In genomic region chr6:53302678-53303360, GRCh38 we compare ENCODE assay signal across 8 cellular contexts. TPM values are rescaled to one million over a fixed set of nuclear protein-coding genes. Genes with fewer than 3 reads are reported as not detected.
DNase-seq lines count a peak whose midpoint lies in the region; ATAC-seq and TF ChIP-seq lines count a peak whose summit lies in the region.

No MANE protein-coding gene starts in this region.

- H3K4me3 ChIP-seq in gastroesophageal sphincter (peak overlapping the region; percentile 5 to 10), smooth muscle cell (no peak overlapping the region)

- DNase-seq in HPDE6-E6E7 (ENCODE audit: extremely low spot score) (peak; percentile 73), WTC11 (ENCODE audit: low spot score) (no peak), smooth muscle cell (lab: John Stamatoyannopoulos, UW; ENCODE audit: unreplicated experiment) (no peak), SHP77 treated with DMSO at 0.1 percent for 48 hours (lab: John Stamatoyannopoulos, UW) (no peak), C1 segment of cervical spinal cord (lab: John Stamatoyannopoulos, UW) (no peak), SIG-M5 treated with dmso at 0.1 percent for 504 hours (lab: John Stamatoyannopoulos, UW; ENCODE audit: unreplicated experiment) (no peak), HuH-7.5 (ENCODE audit: low spot score) (no peak)

- H3K27me3 ChIP-seq in gastroesophageal sphincter = no peaks in the 10 kb centered on the region
- no peaks in the 10 kb centered on the region for H3K27me3 ChIP-seq in smooth muscle cell (ENCODE audit: low read depth)

- peaks cover 15% of the 10 kb centered on the region for H3K9me3 Mint-ChIP-seq in WTC11

- H3K4me3 Mint-ChIP-seq in WTC11 = no peak overlapping the region

- no peak overlapping the region for H3K9ac ChIP-seq in smooth muscle cell (ENCODE audit: low read depth)

- POLR2A ChIA-PET in WTC11 (lab: Charles Lee) = no interaction called here

- H3K4me2 ChIP-seq in smooth muscle cell = peak overlapping the region; percentile 30

- H3K27me3 Mint-ChIP-seq in WTC11 (ENCODE audit: low read depth) = no peaks in the 10 kb centered on the region

- CTCF ChIA-PET in WTC11 (lab: Charles Lee) = interaction anchor here (0.7 to 2.8 kb wide), 4 partner anchors 9 to 134 kb away, joined by 3 to 10 read pairs (median 3); no protein-coding TSS in a partner anchor

- peak overlapping the region; percentile 42; the same call in 1 of the 2 replicates for H3K27ac Mint-ChIP-seq in WTC11

- WGBS in gastroesophageal sphincter (ENCODE audit: low coverage in 1 of 2), 2 donors = 4 to 5% methylated on average over 6 of the region's 6 CpGs
- 36% methylated on average over 6 of the region's 6 CpGs for WGBS in smooth muscle cell (ENCODE audit: low lambda C conversion rate)

- H3K36me3 ChIP-seq in gastroesophageal sphincter = no peaks in the 10 kb centered on the region
- no peaks in the 10 kb centered on the region for H3K36me3 ChIP-seq in smooth muscle cell (ENCODE audit: low read depth)

- peak overlapping the region in 3 of 4 donors; percentile 34 to 62 (median 40) for H3K27ac ChIP-seq in gastroesophageal sphincter
- peak overlapping the region; percentile 32 for H3K27ac ChIP-seq in smooth muscle cell (ENCODE audit: low read depth)

- H2AFZ ChIP-seq in smooth muscle cell (ENCODE audit: low read depth) = no peak overlapping the region

- peaks cover 52% of the 10 kb centered on the region for H3K4me1 Mint-ChIP-seq in WTC11

- no peaks in the 10 kb centered on the region for H3F3A ChIP-seq in smooth muscle cell (ENCODE audit: low read depth)

- no peaks in the 10 kb centered on the region for H3K9me3 ChIP-seq in gastroesophageal sphincter
- no peaks in the 10 kb centered on the region for H3K9me3 ChIP-seq in smooth muscle cell (replicated peaks; ENCODE audit: low read depth)

- H4K20me1 ChIP-seq in smooth muscle cell (ENCODE audit: low read depth) = peaks cover 80% of the 10 kb centered on the region

- H3K36me3 Mint-ChIP-seq in WTC11 = peaks cover 24% of the 10 kb centered on the region

- TF ChIP-seq CTCF in WTC11 (IDR thresholded peaks at IDR 0.05) (no peak), gastroesophageal sphincter (IDR thresholded peaks at IDR 0.05) (no peak), smooth muscle cell (IDR thresholded peaks at IDR 0.05; ENCODE audit: borderline replicate concordance, insufficient read depth, poor library complexity, severe bottlenecking) (no peak)

- H3K4me1 ChIP-seq in gastroesophageal sphincter (peaks cover 22 to 79% (median 27%) of the 10 kb centered on the region in 3 donors), smooth muscle cell (ENCODE audit: low read depth) (peaks cover 8% of the 10 kb centered on the region)

- TF ChIP-seq POLR2A in gastroesophageal sphincter (IDR thresholded peaks at IDR 0.05) = no peak

- peaks cover 62% of the 10 kb centered on the region for H3K79me2 ChIP-seq in smooth muscle cell (ENCODE audit: low read depth)

- ATAC-seq in WTC11 (no peak), gastroesophageal sphincter (peak; percentile 48)

- TF ChIP-seq EP300 in gastroesophageal sphincter (IDR thresholded peaks at IDR 0.05) = no peak

TF ChIP-seq in WTC11, 78 proteins besides CTCF, POLR2A, EP300 and RAD21 (continues in another document):
- no peak for TF ChIP-seq AR (CRISPR knock-in tag; IDR thresholded peaks at IDR 0.05)
- no peak for TF ChIP-seq SOX15 (CRISPR knock-in tag; IDR thresholded peaks at IDR 0.05)
- TF ChIP-seq ZSCAN18 (CRISPR knock-in tag; IDR thresholded peaks at IDR 0.05) = no peak
- no peak for TF ChIP-seq PRRX2 (CRISPR knock-in tag; IDR thresholded peaks at IDR 0.05)
- TF ChIP-seq CREM (CRISPR knock-in tag; IDR thresholded peaks at IDR 0.05) = no peak
- TF ChIP-seq ATF6 (CRISPR knock-in tag; IDR thresholded peaks at IDR 0.05) = no peak
- TF ChIP-seq ETV6 (CRISPR knock-in tag; IDR thresholded peaks at IDR 0.05) = no peak
- no peak for TF ChIP-seq KAT7 (CRISPR knock-in tag; IDR thresholded peaks at IDR 0.05; ENCODE audit: borderline replicate concordance)
- TF ChIP-seq ZNF512 (CRISPR knock-in tag; IDR thresholded peaks at IDR 0.05; ENCODE audit: borderline replicate concordance) = no peak
- no peak for TF ChIP-seq NR1H2 (CRISPR knock-in tag; IDR thresholded peaks at IDR 0.05)
- TF ChIP-seq CREB1 (CRISPR knock-in tag; IDR thresholded peaks at IDR 0.05) = no peak
- no peak for TF ChIP-seq GRHL2 (CRISPR knock-in tag; IDR thresholded peaks at IDR 0.05; ENCODE audit: insufficient replicate concordance, severe bottlenecking)

RNA-seq across cellular contexts. Expression of gene ELOVL5, which starts 45.9 kb away (rescaled TPM):
- 122 to 139 TPM (median 137 TPM) in 3 replicates for total RNA-seq in WTC11 (2021)
- 10 to 100 TPM; 51.5 to 94.6 (median 64.6) TPM for total RNA-seq in gastroesophageal sphincter
- total RNA-seq in smooth muscle cell = 79.2 and 97.2 TPM in 2 replicates
- polyA plus RNA-seq in smooth muscle cell = 58.8 and 71.9 TPM in 2 replicates
